ENCODE assay signal across 26 cellular contexts in the genomic region with DNA sequence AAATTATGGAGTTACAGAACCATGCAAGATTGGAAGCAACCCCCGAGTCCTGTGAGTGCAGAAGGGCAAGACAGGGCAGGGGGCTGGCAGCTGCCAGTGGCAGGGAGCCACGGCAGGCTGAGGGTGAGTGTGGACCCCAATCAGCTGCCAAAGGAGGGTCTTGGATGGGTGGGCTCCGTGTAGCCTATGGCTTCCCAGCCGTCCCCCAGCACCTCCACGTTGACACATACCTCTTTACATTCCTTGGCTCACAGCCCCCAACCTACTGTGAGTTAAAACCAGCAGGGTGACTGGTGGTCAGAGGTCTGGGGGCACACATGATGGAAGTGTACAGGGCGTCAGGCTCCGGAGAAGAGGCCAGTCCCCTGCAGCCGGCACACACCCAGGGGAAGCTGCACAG.
"Had no signal": no experiment of that assay in that cellular context is flagged by ENCODE, and none has a peak within 500 bp of the region (broad histone marks: within the 10 kb centered on the region; RNA-seq: fewer than 3 reads in every experiment).

No MANE protein-coding gene starts in this region.

- H3K36me3 Mint-ChIP-seq: stimulated activated naive B cell treated with anti-CD40 and anti-IgM and Interleukin-4, amounts not matched to agents 10 μg/mL and 1 μg/mL and 100 μg/mL, for 72 hours had no signal

- H3K36me3 ChIP-seq: heart right ventricle, left lung, neutrophil, ovary, prostate gland, stomach, thyroid gland, uterus had no signal

- H3K4me1 Mint-ChIP-seq: memory B cell; nephron; stimulated activated naive B cell treated with anti-CD40 and anti-IgM and Interleukin-4, amounts not matched to agents 10 μg/mL and 1 μg/mL and 100 μg/mL, for 72 hours had no signal

- H3K4me3 ChIP-seq: heart right ventricle, hepatocyte, left lung, ovary, prostate gland, smooth muscle cell, stomach, testis, thyroid gland, uterus had no signal

- ATAC-seq: heart right ventricle; left colon; left lung; naive thymus-derived CD8-positive, alpha-beta T cell; right cardiac atrium; stimulated activated naive B cell treated with anti-CD40 and anti-IgM and Interleukin-4, amounts not matched to agents 10 μg/mL and 1 μg/mL and 100 μg/mL, for 72 hours; stimulated activated naive CD8-positive, alpha-beta T cell treated with anti-CD3 and anti-CD28 coated beads, Interleukin-15, Interleukin-2, amounts not matched to agents 100 U/mL and 50 U/mL, for 24 hours had no signal

- H3K9me3 ChIP-seq: heart right ventricle, left lung, neutrophil, ovary, prostate gland, testis, thyroid gland, uterus had no signal

- H3K4me3 Mint-ChIP-seq: memory B cell; naive thymus-derived CD8-positive, alpha-beta T cell; nephron; neural crest cell; stimulated activated naive B cell treated with anti-CD40 and anti-IgM and Interleukin-4, amounts not matched to agents 10 μg/mL and 1 μg/mL and 100 μg/mL, for 72 hours had no signal

- H3K27ac ChIP-seq: heart right ventricle, hepatocyte, left lung, neutrophil, ovary, prostate gland, stomach, testis, thyroid gland, uterus had no signal

- H3K27me3 ChIP-seq: hepatocyte, neutrophil, ovary, testis, thyroid gland, uterus had no signal

- H3K27ac Mint-ChIP-seq: memory B cell; naive thymus-derived CD8-positive, alpha-beta T cell; nephron; stimulated activated naive B cell treated with anti-CD40 and anti-IgM and Interleukin-4, amounts not matched to agents 10 μg/mL and 1 μg/mL and 100 μg/mL, for 72 hours had no signal

- H3K4me1 ChIP-seq: heart right ventricle, left lung, prostate gland, stomach, testis, thyroid gland, uterus had no signal

- DNase-seq: heart right ventricle; left colon; left lung; occipital lobe; ovary; retina; right cardiac atrium; stimulated activated CD4-positive, alpha-beta T cell treated with anti-CD3 and anti-CD28 coated beads, Interleukin-12 subunit alpha, Interleukin-12 subunit beta, amount 100 ng/mL, for 4 hours; stimulated activated CD4-positive, alpha-beta T cell treated with anti-CD3 and anti-CD28 coated beads, Interleukin-15, amount 100 ng/mL, for 24 hours; stimulated activated CD4-positive, alpha-beta T cell treated with anti-CD3 and anti-CD28 coated beads, Interleukin-2, amount 100 ng/mL, for 24 hours; stimulated activated CD4-positive, alpha-beta T cell treated with anti-CD3 and anti-CD28 coated beads, Interleukin-4, amount 100 ng/mL, for 1 hour; stimulated activated naive B cell treated with anti-CD40 and anti-IgM and Interleukin-4, amounts not matched to agents 10 μg/mL and 1 μg/mL and 100 μg/mL, for 72 hours; stimulated activated naive CD8-positive, alpha-beta T cell treated with anti-CD3 and anti-CD28 coated beads, Interleukin-15, Interleukin-2, amounts not matched to agents 100 U/mL and 50 U/mL, for 24 hours; stomach; testis; thyroid gland; trophoblast cell; uterus had no signal
